17 cellular contexts compared by ENCODE assay signal in the genomic region with DNA sequence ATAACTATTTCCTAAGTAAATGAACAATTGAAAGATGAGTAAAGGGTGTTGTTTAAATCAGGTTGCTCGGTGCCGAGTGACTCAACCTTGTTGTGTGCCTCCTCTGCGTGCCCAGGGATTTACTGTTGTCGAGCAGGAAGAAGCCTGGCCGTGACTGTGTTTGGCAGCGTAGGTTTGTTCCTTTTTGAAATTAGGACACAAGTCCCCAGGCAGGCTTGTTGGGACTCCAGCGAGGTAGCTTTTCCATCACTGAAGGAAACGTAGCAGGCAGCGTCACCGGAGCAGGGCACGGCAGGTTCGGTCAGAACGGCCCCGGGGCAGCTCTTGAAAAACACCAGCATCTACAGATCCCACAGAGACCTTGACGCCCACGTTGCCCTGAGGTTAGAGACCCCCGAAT. TPM values are rescaled to one million over a fixed set of nuclear protein-coding genes. Genes with fewer than 3 reads are reported as not detected.
DNase-seq lines count a peak whose midpoint lies in the region; TF ChIP-seq lines count a peak whose summit lies in the region.
"Had no signal": no experiment of that assay in that cellular context is flagged by ENCODE, and none has a peak within 500 bp of the region (broad histone marks: within the 10 kb centered on the region; RNA-seq: fewer than 3 reads in every experiment).

No MANE protein-coding gene starts in this region.

- no peaks in the 10 kb centered on the region for H3K4me1 ChIP-seq in osteoblast (ENCODE audit: insufficient read depth, low read length)
- H3K4me1 ChIP-seq: heart right ventricle, lower lobe of right lung, parathyroid adenoma had no signal

- H4K20me1 ChIP-seq in osteoblast (ENCODE audit: insufficient read depth, low read length) = no peaks in the 10 kb centered on the region

- H3K27ac ChIP-seq in osteoblast (ENCODE audit: low read depth, low read length) = no peak overlapping the region
- H3K27ac ChIP-seq: heart right ventricle, lower lobe of right lung, parathyroid adenoma had no signal

- H3K4me3 ChIP-seq in osteoblast (ENCODE audit: insufficient read depth, low read length) = no peak overlapping the region
- H3K4me3 ChIP-seq: heart right ventricle, lower lobe of right lung had no signal

- no peaks in the 10 kb centered on the region for H3K9me3 ChIP-seq in osteoblast (ENCODE audit: low read depth, low read length)
- H3K9me3 ChIP-seq: lower lobe of right lung had no signal

- no peak overlapping the region for H3K4me2 ChIP-seq in osteoblast (ENCODE audit: insufficient read depth, low read length)

- H3K27me3 ChIP-seq in osteoblast (ENCODE audit: insufficient read depth, low read length) = no peaks in the 10 kb centered on the region

- peak; percentile 9 for DNase-seq in H4 (ENCODE audit: low spot score)
- peak; percentile 83 for DNase-seq in RKO (ENCODE audit: low spot score)
- DNase-seq in ecto neural progenitor cell (ENCODE audit: low spot score) = peak; percentile 32
- no peak for DNase-seq in osteoblast (ENCODE audit: insufficient read length, low spot score, missing footprints)
- DNase-seq in stimulated activated CD4-positive, alpha-beta T cell treated with anti-CD3 and anti-CD28 coated beads, Interleukin-4, amount 100 ng/mL, for 4 hours = no peak
- DNase-seq in DMS53 (lab: John Stamatoyannopoulos, UW) = no peak
- DNase-seq in NOMO-1 treated with DMSO at 0.1 percent for 48 hours (lab: John Stamatoyannopoulos, UW; ENCODE audit: unreplicated experiment) = no peak
- no peak for DNase-seq in AG20443 (ENCODE audit: low spot score)
- DNase-seq: activated CD4-positive, alpha-beta T cell treated with anti-CD3 and anti-CD28 coated beads, Interleukin-2, amount 50 U/mL, for 48 hours; activated naive CD8-positive, alpha-beta T cell treated with anti-CD3 and anti-CD28 coated beads, Interleukin-2, amount 10 ng/mL, durations not matched to agents 7 days and 5 days; AML-193; heart right ventricle; immature natural killer cell; lower lobe of right lung; naive B cell; NCI-H1694 had no signal

- H3K36me3 ChIP-seq in osteoblast (ENCODE audit: insufficient read depth, low read length) = no peaks in the 10 kb centered on the region
- H3K36me3 ChIP-seq: heart right ventricle, lower lobe of right lung had no signal

- TF ChIP-seq CTCF in osteoblast (IDR thresholded peaks at IDR 0.05; ENCODE audit: extremely low read depth, low read depth, low read length) = no peak

- H2AFZ ChIP-seq in osteoblast (ENCODE audit: low read length) = peak overlapping the region; percentile 3
- H2AFZ ChIP-seq: parathyroid adenoma had no signal

- no peaks in the 10 kb centered on the region for H3K79me2 ChIP-seq in osteoblast (ENCODE audit: insufficient read depth, low read length)
- H3K79me2 ChIP-seq: parathyroid adenoma had no signal

RNA-seq across cellular contexts. Expression of a gene that starts 48.6 kb away (rescaled TPM):
- 17.6 and 17.7 TPM in 2 replicates for total RNA-seq in H4 (2014; rRNA removed; shearing (Covaris generic))
- total RNA-seq in osteoblast = 15.0 and 15.9 TPM in 2 replicates

Comparison
In these comparisons a context has a peak if more than half of its experiments do, and no peak if none do; other contexts are left out.
1. DNase-seq: peak in H4 (single experiment), RKO (single experiment) and ecto neural progenitor cell (single experiment); none in osteoblast (single experiment), stimulated activated CD4-positive, alpha-beta T cell treated with anti-CD3 and anti-CD28 coated beads, Interleukin-4, amount 100 ng/mL, for 4 hours (0 of 2), DMS53 (single experiment), NOMO-1 treated with DMSO at 0.1 percent for 48 hours (single experiment) and AG20443 (single experiment).